ENCODE assay signal across 9 cellular contexts in genomic region chr10:52318136-52318810, GRCh38. TPM values are rescaled to one million over a fixed set of nuclear protein-coding genes. Genes with fewer than 3 reads are reported as not detected.
DNase-seq lines count a peak whose midpoint lies in the region; ATAC-seq and TF ChIP-seq lines count a peak whose summit lies in the region.
"Had no signal": no experiment of that assay in that cellular context is flagged by ENCODE, and none has a peak within 500 bp of the region (broad histone marks: within the 10 kb centered on the region; RNA-seq: fewer than 3 reads in every experiment).

No MANE protein-coding gene starts in this region.

- no peaks in the 10 kb centered on the region for H4K20me1 ChIP-seq in mammary epithelial cell (ENCODE audit: insufficient read depth, low read length)

- H3K27me3 ChIP-seq in mammary epithelial cell (ENCODE audit: insufficient read depth, low read length) (no peaks in the 10 kb centered on the region), gastrocnemius medialis (peaks cover 0 to 4% (median 0%) of the 10 kb centered on the region in 3 donors)

- peak overlapping the region; percentile 96 for H3K4me2 ChIP-seq in mammary epithelial cell (ENCODE audit: insufficient read depth, low read depth, low read length)

- intact Hi-C loops in mammary epithelial cell (cut with micrococcal nuclease) (loop anchor here (2.0 kb wide), 1 partner anchor 17 kb away; no protein-coding TSS in a partner anchor), gastrocnemius medialis (cut with DNase I; ENCODE audit: low total_unique reads) (loop anchor here (10.0 kb wide), 1 partner anchor 337 kb away; no protein-coding TSS in a partner anchor)

- dilution Hi-C loops in mammary epithelial cell (cut with HindIII; ENCODE audit: low sequenced_read_pairs): loop anchor here (10.0 to 25.0 kb wide), 2 partner anchors 157 to 244 kb away; no protein-coding TSS in a partner anchor

- H3K4me3 ChIP-seq in HFF-Myc (replicated peaks; ENCODE audit: low read depth, low read length): 0 out of 2 replicates have a peak overlapping the region, but pooled peaks have one; percentile 6
- peak overlapping the region in 2 of 3 experiments; percentile 62 to 99 for H3K4me3 ChIP-seq in mammary epithelial cell (replicated peaks in 1 of 3; ENCODE audit: insufficient read depth in 1 of 3, low read depth in 2 of 3, low read length in 3 of 3)
- H3K4me3 ChIP-seq in gastrocnemius medialis: no peak overlapping the region

- H3K9ac ChIP-seq in mammary epithelial cell (ENCODE audit: insufficient read depth, low read length): peak overlapping the region; percentile 40

- no peak for ATAC-seq in HG03045 (IDR thresholded peaks at IDR 0.05; ENCODE audit: unreplicated experiment)
- no peak for ATAC-seq in GM18519 (IDR thresholded peaks at IDR 0.05; ENCODE audit: low FRiP score, unreplicated experiment)
- ATAC-seq in gastrocnemius medialis: no peak

- TF ChIP-seq CTCF in HFF-Myc (IDR thresholded peaks at IDR 0.05; ENCODE audit: low read depth, low read length, missing control alignments) (no peak), mammary epithelial cell (conservative IDR thresholded peaks at IDR 0.05 in 1 of 2, IDR thresholded peaks at IDR 0.05 in 1 of 2; ENCODE audit: extremely low read depth in 1 of 2, insufficient read depth in 1 of 2, low read depth in 1 of 2, low read length in 2 of 2) (no peak), gastrocnemius medialis (IDR thresholded peaks at IDR 0.05 in 4 of 5, conservative IDR thresholded peaks at IDR 0.05 in 1 of 5) (no peak)

- H3K27ac ChIP-seq in mammary epithelial cell (ENCODE audit: insufficient read depth, low read depth, low read length): peak overlapping the region; percentile 77
- H3K27ac ChIP-seq in gastrocnemius medialis: no peak overlapping the region

- H3K79me2 ChIP-seq in mammary epithelial cell (ENCODE audit: insufficient read depth, low read length): peaks cover 42% of the 10 kb centered on the region

- peaks cover 35% of the 10 kb centered on the region for H3K4me1 ChIP-seq in mammary epithelial cell (ENCODE audit: insufficient read depth, low read length)
- H3K4me1 ChIP-seq in gastrocnemius medialis: peaks cover 5 to 16% of the 10 kb centered on the region in 2 donors

- peaks cover 23% of the 10 kb centered on the region for H3K36me3 ChIP-seq in mammary epithelial cell (ENCODE audit: insufficient read depth, low read length)
- H3K36me3 ChIP-seq in gastrocnemius medialis: no peaks in the 10 kb centered on the region

- TF ChIP-seq POLR2A in gastrocnemius medialis (IDR thresholded peaks at IDR 0.05): no peak

- BruUV-seq in mammary epithelial cell (replicated peaks; lab: Mats Ljungman, UMichigan): TSS peak; percentile 97

- 40% methylated on average over 5 of the region's 5 CpGs for WGBS in mammary epithelial cell (ENCODE audit: low coverage, missing lambda C conversion rate)

- CTCF ChIA-PET in mammary epithelial cell (lab: Charles Lee; ENCODE audit: low non-redundant PET): interaction anchor here (0.6 kb wide), 1 partner anchor 10 kb away, joined by 3 read pairs; no protein-coding TSS in a partner anchor

- H2AFZ ChIP-seq in mammary epithelial cell (ENCODE audit: low read depth, low read length): no peak overlapping the region

- peak; percentile 68 for DNase-seq in A172 (ENCODE audit: low spot score)
- DNase-seq in HFF-Myc (ENCODE audit: extremely low read depth, low read depth): no peak
- peak; percentile 31 for DNase-seq in mammary epithelial cell
- DNase-seq in medulla oblongata (ENCODE audit: extremely low spot score): peak; percentile 18
- no peak for DNase-seq in iPS-NIHi11 (ENCODE audit: low spot score)
- no peak for DNase-seq in gastrocnemius medialis
- DNase-seq: immature natural killer cell had no signal

- in situ Hi-C loops in mammary epithelial cell (cut with MboI; ENCODE audit: low sequenced_read_pairs in 2 of 2) (loop anchor here (5.0 kb wide), 2 partner anchors 124 to 169 kb away; no protein-coding TSS in a partner anchor), gastrocnemius medialis (cut with MboI; ENCODE audit: low sequenced_read_pairs in 4 of 4) (loop anchor here in 1 of 4 donors (10.0 kb wide), 1 partner anchor 167 kb away; no protein-coding TSS in a partner anchor)

- H3K9me3 ChIP-seq in mammary epithelial cell (replicated peaks; ENCODE audit: insufficient read depth, low read length): no peaks in the 10 kb centered on the region
- H3K9me3 ChIP-seq in gastrocnemius medialis: no peaks in the 10 kb centered on the region

RNA-seq across cellular contexts. Expression of gene DKK1, which starts 4.2 kb away (rescaled TPM):
- total RNA-seq in A172 (2014; rRNA removed; shearing (Covaris generic)): 997 and 1,320 TPM in 2 replicates
- 100 to 1,000 TPM; 157 to 161 TPM for total RNA-seq in mammary epithelial cell
- polyA plus RNA-seq in mammary epithelial cell: 325 TPM
- polyA minus RNA-seq in mammary epithelial cell: 217 TPM
- under 1 TPM in 1 of 4 donors, not detected in 3; 0.78 TPM for total RNA-seq in gastrocnemius medialis
- polyA plus RNA-seq: immature natural killer cell had no signal

Comparison
In these comparisons a context has a peak if more than half of its experiments do, and no peak if none do; other contexts are left out.
1. DNase-seq: peak in A172 (single experiment), mammary epithelial cell (single experiment) and medulla oblongata (single experiment); none in HFF-Myc (single experiment), iPS-NIHi11 (single experiment) and gastrocnemius medialis (0 of 2).
2. H3K4me3 ChIP-seq: peak in HFF-Myc (single experiment) and mammary epithelial cell (2 of 3); none in gastrocnemius medialis (0 of 4).
3. RNA of gene DKK1, which starts 4.2 kb away (total RNA-seq): 997 to 1,320 TPM in A172 and 157 to 161 TPM in mammary epithelial cell; 0.78 TPM in gastrocnemius medialis; every median in the first group is over 10 times any median in the second.